ENCODE assay signal across 18 cellular contexts in the genomic region with DNA sequence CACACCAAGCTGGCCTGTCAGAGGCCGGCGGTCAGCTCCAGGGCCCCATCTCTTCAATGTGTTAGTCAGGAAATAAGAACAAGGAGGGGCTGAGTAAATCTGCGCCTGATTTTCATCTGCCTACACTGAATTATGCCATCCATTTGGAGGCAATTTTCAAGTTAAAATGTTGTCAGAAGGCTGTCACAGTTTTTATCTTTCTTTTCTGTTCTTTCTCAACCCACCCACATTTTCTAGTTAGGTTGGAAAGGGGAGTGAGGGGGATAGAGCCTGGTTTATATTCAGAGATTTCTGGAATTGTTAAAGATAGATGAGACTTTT. TPM values are rescaled to one million over a fixed set of nuclear protein-coding genes. Genes with fewer than 3 reads are reported as not detected.
"Had no signal": no experiment of that assay in that cellular context is flagged by ENCODE, and none has a peak within 500 bp of the region (broad histone marks: within the 10 kb centered on the region; RNA-seq: fewer than 3 reads in every experiment).

No MANE protein-coding gene starts in this region.

- ATAC-seq: left lung, mucosa of descending colon, upper lobe of right lung had no signal

- H3K27me3 Mint-ChIP-seq: central memory CD8-positive, alpha-beta T cell; naive thymus-derived CD4-positive, alpha-beta T cell had no signal

- H3K27ac Mint-ChIP-seq: T-helper 2 cell treated with Interferon-gamma antibody and Interleukin-4, amounts not matched to agents 5 μg/mL and 100 μg/mL, for 36 hours had no signal

- FAIRE-seq: kidney, small intestine had no signal

- H3K27ac ChIP-seq: coronary artery, esophagus muscularis mucosa, left lung, SJCRH30, thoracic aorta, upper lobe of right lung had no signal

- H3K36me3 ChIP-seq: right atrium auricular region, SJCRH30, thoracic aorta had no signal

- H3K9me3 Mint-ChIP-seq: central memory CD8-positive, alpha-beta T cell; T-helper 2 cell treated with Interferon-gamma antibody and Interleukin-4, amounts not matched to agents 5 μg/mL and 100 μg/mL, for 36 hours had no signal

- DNase-seq: activated CD4-positive, CD25-positive, alpha-beta regulatory T cell; aorta; hypothalamus; left lung; mucosa of descending colon; naive thymus-derived CD4-positive, alpha-beta T cell; occipital lobe; SJCRH30; small intestine; SW 1271; upper lobe of right lung had no signal

- H3K9me3 ChIP-seq: esophagus muscularis mucosa, left lung, mucosa of descending colon, right atrium auricular region, thoracic aorta had no signal

- H3K4me3 Mint-ChIP-seq: central memory CD8-positive, alpha-beta T cell; naive thymus-derived CD4-positive, alpha-beta T cell; T-helper 2 cell treated with Interferon-gamma antibody and Interleukin-4, amounts not matched to agents 5 μg/mL and 100 μg/mL, for 36 hours had no signal

- H3K27me3 ChIP-seq: esophagus muscularis mucosa, left lung, right atrium auricular region, SJCRH30, upper lobe of right lung had no signal

- H3K4me3 ChIP-seq: coronary artery, esophagus muscularis mucosa, left lung, mucosa of descending colon, right atrium auricular region, SJCRH30, thoracic aorta, upper lobe of right lung had no signal

RNA-seq across cellular contexts. Expression of a gene that starts 48.9 kb away (rescaled TPM):
- total RNA-seq: occipital lobe had no signal
